Comparison of ENCODE assay signal across 1 cellular context in genomic region chr2:12918138-12918840, GRCh38.
TF ChIP-seq lines count a peak whose summit lies in the region.

No MANE protein-coding gene starts in this region.

TF ChIP-seq in IMR-90, 13 proteins besides CTCF, POLR2A, EP300 and RAD21 (continued from another document):
- TF ChIP-seq USF2 (IDR thresholded peaks at IDR 0.05; ENCODE audit: low read depth, low read length) (no peak), RCOR1 (IDR thresholded peaks at IDR 0.05; ENCODE audit: insufficient replicate concordance, low read length) (no peak), MXI1 (IDR thresholded peaks at IDR 0.05; ENCODE audit: borderline replicate concordance, low read depth, low read length) (no peak), CHD1 (IDR thresholded peaks at IDR 0.05; ENCODE audit: low read depth, low read length) (no peak)
